30 cellular contexts compared by ENCODE assay signal in the genomic region with DNA sequence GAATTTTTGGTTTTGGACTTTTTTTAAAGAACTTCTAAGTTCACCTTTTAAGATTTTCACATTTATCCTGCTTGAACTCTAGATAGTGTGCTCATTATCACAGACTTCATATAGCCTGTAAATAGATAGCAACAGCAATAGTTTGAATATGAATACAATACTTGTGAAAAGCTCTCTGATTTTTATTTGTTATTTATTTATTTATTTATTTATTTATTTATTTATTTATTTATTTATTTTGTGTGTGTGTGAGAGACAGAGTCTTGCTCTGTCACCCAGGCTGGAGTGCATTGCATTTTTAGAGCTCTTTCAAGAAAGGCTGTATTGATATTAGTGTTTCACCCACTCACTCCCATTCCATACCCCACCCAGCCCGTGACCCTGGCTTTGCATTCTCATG.
"Had no signal": no experiment of that assay in that cellular context is flagged by ENCODE, and none has a peak within 500 bp of the region (broad histone marks: within the 10 kb centered on the region; RNA-seq: fewer than 3 reads in every experiment).

No MANE protein-coding gene starts in this region.

- FAIRE-seq: colon, endometrium, endothelial cell of umbilical vein, frontal cortex had no signal

- H3K4me1 ChIP-seq: colonic mucosa, esophagus muscularis mucosa, esophagus squamous epithelium, foreskin keratinocyte, gastrocnemius medialis, gastroesophageal sphincter had no signal

- H3K4me2 ChIP-seq: hepatocyte had no signal

- H3K9me3 Mint-ChIP-seq: endodermal cell had no signal

- H3K4me3 Mint-ChIP-seq: dendritic cell treated with granulocyte-macrophage colony-stimulating factor and Interleukin-4, amounts not matched to agents 40 ng/mL and 50 ng/mL, for 4 days; effector memory CD8-positive, alpha-beta T cell; endodermal cell had no signal

- H3K27me3 ChIP-seq: colonic mucosa, dorsolateral prefrontal cortex, esophagus muscularis mucosa, esophagus squamous epithelium, foreskin keratinocyte, gastrocnemius medialis, gastroesophageal sphincter, heart left ventricle, heart right ventricle, hepatocyte had no signal

- ATAC-seq: effector memory CD8-positive, alpha-beta T cell; esophagus mucosa; foreskin keratinocyte; gastrocnemius medialis; gastroesophageal sphincter; heart left ventricle; heart right ventricle had no signal

- H3K9me3 ChIP-seq: colonic mucosa, esophagus squamous epithelium, gastrocnemius medialis had no signal

- H3K4me1 Mint-ChIP-seq: endodermal cell had no signal

- DNase-seq: colonic mucosa; cortex of kidney; dermis blood vessel endothelial cell; dorsolateral prefrontal cortex; effector CD4-positive, alpha-beta T cell; effector CD8-positive, alpha-beta T cell; effector memory CD4-positive, alpha-beta T cell; effector memory CD8-positive, alpha-beta T cell; endodermal cell; erythroblast; esophagus squamous epithelium; foreskin fibroblast; foreskin keratinocyte; foreskin melanocyte; gastrocnemius medialis; glutamatergic neuron; head of caudate nucleus; heart left ventricle; heart right ventricle had no signal

- H3K27me3 Mint-ChIP-seq: dendritic cell treated with granulocyte-macrophage colony-stimulating factor and Interleukin-4, amounts not matched to agents 40 ng/mL and 50 ng/mL, for 4 days; effector memory CD8-positive, alpha-beta T cell had no signal

- H3K4me3 ChIP-seq: colonic mucosa, coronary artery, dorsolateral prefrontal cortex, esophagus muscularis mucosa, esophagus squamous epithelium, gastrocnemius medialis, gastroesophageal sphincter, heart left ventricle, heart right ventricle, hepatocyte had no signal

- H3K27ac Mint-ChIP-seq: dendritic cell treated with granulocyte-macrophage colony-stimulating factor and Interleukin-4, amounts not matched to agents 40 ng/mL and 50 ng/mL, for 4 days; effector memory CD8-positive, alpha-beta T cell; endodermal cell had no signal

- H3K27ac ChIP-seq: colonic mucosa, coronary artery, dorsolateral prefrontal cortex, epithelial cell of prostate, esophagus muscularis mucosa, esophagus squamous epithelium, foreskin keratinocyte, gastrocnemius medialis, gastroesophageal sphincter, hepatocyte had no signal

- H3K36me3 ChIP-seq: colonic mucosa, esophagus muscularis mucosa, esophagus squamous epithelium, gastrocnemius medialis, gastroesophageal sphincter, heart left ventricle, heart right ventricle had no signal
